Comparison of ENCODE assay signal across 13 cellular contexts in genomic region chr7:110386914-110387313, GRCh38.
DNase-seq lines count a peak whose midpoint lies in the region; ATAC-seq and TF ChIP-seq lines count a peak whose summit lies in the region.
"Had no signal": no experiment of that assay in that cellular context is flagged by ENCODE, and none has a peak within 500 bp of the region (broad histone marks: within the 10 kb centered on the region; RNA-seq: fewer than 3 reads in every experiment).

No MANE protein-coding gene starts in this region.

- no peak overlapping the region for H2BK12ac ChIP-seq in trophoblast cell (ENCODE audit: low read length)

- DNase-seq in GM23338 (ENCODE audit: low spot score) (peak; percentile 21), Panc1 (ENCODE audit: low read depth, low spot score) (peak; percentile 8), trophoblast cell (peak; percentile 86 to 90)
- no peak for DNase-seq in activated CD8-positive, alpha-beta T cell treated with anti-CD3 and anti-CD28 coated beads for 36 hours
- DNase-seq: activated CD4-positive, alpha-beta T cell treated with anti-CD3 and anti-CD28 coated beads for 4 hours; naive B cell; NCI-H748 treated with DMSO at 0.1 percent for 48 hours had no signal

- no peak overlapping the region for H3K27ac Mint-ChIP-seq in GM23338
- H3K27ac Mint-ChIP-seq in activated CD8-positive, alpha-beta T cell treated with anti-CD3 and anti-CD28 coated beads for 36 hours: no peak overlapping the region
- H3K27ac Mint-ChIP-seq: activated T-helper 2 cell treated with anti-CD3 and anti-CD28 coated beads, Interferon-gamma antibody, Interleukin-2, Interleukin-4, amounts not matched to agents 10 μg/mL and 5 μg/mL and 100 μg/mL, durations not matched to agents 14 hours and 24 hours and 36 hours; naive B cell had no signal

- H3K14ac ChIP-seq in trophoblast cell (ENCODE audit: low read length): no peak overlapping the region

- no peak overlapping the region for H4K91ac ChIP-seq in trophoblast cell (ENCODE audit: low read depth, low read length)

- POLR2A ChIA-PET in Panc1 (lab: Charles Lee): no interaction called here
- POLR2A ChIA-PET in activated CD8-positive, alpha-beta T cell treated with anti-CD3 and anti-CD28 coated beads for 36 hours (lab: Charles Lee): no interaction called here

- H4K12ac ChIP-seq in trophoblast cell (ENCODE audit: low read depth, low read length): no peak overlapping the region

- H3K79me1 ChIP-seq in trophoblast cell (ENCODE audit: low read length): no peaks in the 10 kb centered on the region

- no peak overlapping the region for H3K4ac ChIP-seq in trophoblast cell (ENCODE audit: low read depth, low read length)

- H3K36me3 Mint-ChIP-seq in GM23338 (ENCODE audit: low read depth): no peaks in the 10 kb centered on the region
- H3K36me3 Mint-ChIP-seq in activated CD8-positive, alpha-beta T cell treated with anti-CD3 and anti-CD28 coated beads for 36 hours (ENCODE audit: low read depth): no peaks in the 10 kb centered on the region
- H3K36me3 Mint-ChIP-seq: naive B cell had no signal

- in situ Hi-C loops in Panc1 (cut with HindIII; ENCODE audit: low pct_unique_long_range_greater_than_20kb, low sequenced_read_pairs): no loop called here

- peaks cover 41% of the 10 kb centered on the region for H3K4me1 Mint-ChIP-seq in GM23338
- no peaks in the 10 kb centered on the region for H3K4me1 Mint-ChIP-seq in activated CD8-positive, alpha-beta T cell treated with anti-CD3 and anti-CD28 coated beads for 36 hours (ENCODE audit: low read depth)
- H3K4me1 Mint-ChIP-seq: naive B cell had no signal

- H3K36me3 ChIP-seq in GM23338 (ENCODE audit: insufficient read depth): no peaks in the 10 kb centered on the region
- no peaks in the 10 kb centered on the region for H3K36me3 ChIP-seq in Panc1 (ENCODE audit: control insufficient read depth, insufficient read depth, low read length)
- H3K36me3 ChIP-seq in trophoblast cell (ENCODE audit: control insufficient read depth in 1 of 2, insufficient read depth in 2 of 2, low read length in 2 of 2): no peaks in the 10 kb centered on the region
- H3K36me3 ChIP-seq: thoracic aorta had no signal

- no peak overlapping the region for H2BK120ac ChIP-seq in trophoblast cell (ENCODE audit: insufficient read depth, low read length, poor library complexity)

- no peak overlapping the region for H3K4me3 ChIP-seq in GM23338
- H3K4me3 ChIP-seq in Panc1 (ENCODE audit: low read depth in 2 of 2, low read length in 2 of 2): no peak overlapping the region
- H3K4me3 ChIP-seq in trophoblast cell (ENCODE audit: low read depth, low read length): no peak overlapping the region
- H3K4me3 ChIP-seq: thoracic aorta had no signal

- H3K4me3 Mint-ChIP-seq in GM23338: no peak overlapping the region
- H3K4me3 Mint-ChIP-seq in activated CD8-positive, alpha-beta T cell treated with anti-CD3 and anti-CD28 coated beads for 36 hours: no peak overlapping the region
- H3K4me3 Mint-ChIP-seq: naive B cell had no signal

- no peak overlapping the region for H3K23ac ChIP-seq in trophoblast cell (ENCODE audit: low read length)

- peaks cover 4% of the 10 kb centered on the region for H3K27me3 Mint-ChIP-seq in GM23338 (ENCODE audit: insufficient read depth, low read depth, poor library complexity)
- peaks cover 1% of the 10 kb centered on the region for H3K27me3 Mint-ChIP-seq in activated CD8-positive, alpha-beta T cell treated with anti-CD3 and anti-CD28 coated beads for 36 hours
- H3K27me3 Mint-ChIP-seq: naive B cell had no signal

- H3K27ac ChIP-seq in GM23338 (ENCODE audit: low read depth) (no peak overlapping the region), Panc1 (ENCODE audit: low read length) (no peak overlapping the region), trophoblast cell (ENCODE audit: low read depth, low read length) (no peak overlapping the region)
- H3K27ac ChIP-seq: thoracic aorta had no signal

- H3K4me2 ChIP-seq in GM23338 (no peak overlapping the region), trophoblast cell (ENCODE audit: low read length) (peak overlapping the region; percentile 11)

- H2AK5ac ChIP-seq in trophoblast cell (ENCODE audit: low read length): no peak overlapping the region

- H3F3A ChIP-seq in GM23338 (replicated peaks; ENCODE audit: low read depth): no peaks in the 10 kb centered on the region

- CTCF ChIA-PET in Panc1 (lab: Charles Lee): no interaction called here
- CTCF ChIA-PET in activated CD8-positive, alpha-beta T cell treated with anti-CD3 and anti-CD28 coated beads for 36 hours (lab: Charles Lee): no interaction called here

- peaks cover 48% of the 10 kb centered on the region for H3K4me1 ChIP-seq in GM23338 (ENCODE audit: insufficient read depth)
- no peaks in the 10 kb centered on the region for H3K4me1 ChIP-seq in Panc1 (ENCODE audit: control insufficient read depth, insufficient read depth, low read length)
- peaks cover 0 to 4% of the 10 kb centered on the region in 2 experiments for H3K4me1 ChIP-seq in trophoblast cell (ENCODE audit: control insufficient read depth in 1 of 2, insufficient read depth in 2 of 2, low read length in 2 of 2)

- ATAC-seq in GM23338: no peak
- ATAC-seq in Panc1: no peak
- peak; percentile 29 for ATAC-seq in esophagus mucosa
- no peak for ATAC-seq in HG03439 (IDR thresholded peaks at IDR 0.05; ENCODE audit: unreplicated experiment)
- ATAC-seq in activated CD8-positive, alpha-beta T cell treated with anti-CD3 and anti-CD28 coated beads for 36 hours: no peak
- ATAC-seq in GM18870 (IDR thresholded peaks at IDR 0.05; ENCODE audit: unreplicated experiment): no peak
- no peak for ATAC-seq in HG02763 (IDR thresholded peaks at IDR 0.05; ENCODE audit: unreplicated experiment)

- no CpG with 5 or more reads among the region's 2 CpGs for WGBS in trophoblast cell (ENCODE audit: extremely low coverage, insufficient coverage, insufficient read length)

- H3K9me2 ChIP-seq in GM23338 (ENCODE audit: insufficient read depth): no peaks in the 10 kb centered on the region

- H3K9me3 ChIP-seq in Panc1 (ENCODE audit: control insufficient read depth, insufficient read depth, low read depth, low read length) (no peaks in the 10 kb centered on the region), trophoblast cell (ENCODE audit: insufficient read depth, low read depth, low read length) (no peaks in the 10 kb centered on the region)
- H3K9me3 ChIP-seq: thoracic aorta had no signal

- H4K20me1 ChIP-seq in GM23338 (replicated peaks; ENCODE audit: insufficient read depth): no peaks in the 10 kb centered on the region

- no peak overlapping the region for H2AFZ ChIP-seq in GM23338
- no peak overlapping the region for H2AFZ ChIP-seq in trophoblast cell (ENCODE audit: insufficient read depth, low read length, poor library complexity)

- BruUV-seq in Panc1 (replicated peaks; lab: Mats Ljungman, UMichigan): no TSS peak

- TF ChIP-seq CTCF in GM23338 (conservative IDR thresholded peaks at IDR 0.05; ENCODE audit: low read depth in 2 of 2): no peak
- TF ChIP-seq CTCF in Panc1 (IDR thresholded peaks at IDR 0.05): no peak
- no peak for TF ChIP-seq CTCF in activated CD8-positive, alpha-beta T cell treated with anti-CD3 and anti-CD28 coated beads for 36 hours (IDR thresholded peaks at IDR 0.05)

- H3K9me3 Mint-ChIP-seq in GM23338: no peaks in the 10 kb centered on the region
- no peaks in the 10 kb centered on the region for H3K9me3 Mint-ChIP-seq in activated CD8-positive, alpha-beta T cell treated with anti-CD3 and anti-CD28 coated beads for 36 hours
- H3K9me3 Mint-ChIP-seq: activated T-helper 2 cell treated with anti-CD3 and anti-CD28 coated beads, Interferon-gamma antibody, Interleukin-2, Interleukin-4, amounts not matched to agents 10 μg/mL and 5 μg/mL and 100 μg/mL, durations not matched to agents 14 hours and 24 hours and 36 hours had no signal

- H2BK5ac ChIP-seq in trophoblast cell (ENCODE audit: low read depth, low read length, poor library complexity): no peak overlapping the region

- no peak overlapping the region for H4K8ac ChIP-seq in trophoblast cell (ENCODE audit: low read depth, low read length)

- no peak overlapping the region for H3K18ac ChIP-seq in trophoblast cell (ENCODE audit: low read length)

- H3K79me2 ChIP-seq in GM23338 (replicated peaks; ENCODE audit: insufficient read depth) (no peaks in the 10 kb centered on the region), trophoblast cell (ENCODE audit: control insufficient read depth, insufficient read depth, low read length, poor library complexity) (no peaks in the 10 kb centered on the region)

- no peaks in the 10 kb centered on the region for H3K27me3 ChIP-seq in GM23338 (ENCODE audit: insufficient read depth)
- H3K27me3 ChIP-seq in Panc1 (ENCODE audit: control insufficient read depth, insufficient read depth, low read length): no peaks in the 10 kb centered on the region
- no peaks in the 10 kb centered on the region for H3K27me3 ChIP-seq in trophoblast cell (ENCODE audit: insufficient read depth, low read length)

- intact Hi-C loops in Panc1 (cut with micrococcal nuclease; ENCODE audit: unreplicated experiment): no loop called here
- intact Hi-C loops in activated CD8-positive, alpha-beta T cell treated with anti-CD3 and anti-CD28 coated beads for 36 hours (cut with micrococcal nuclease): no loop called here

- no peak overlapping the region for H3K9ac ChIP-seq in trophoblast cell (ENCODE audit: low read length)

TF ChIP-seq in GM23338, 12 proteins besides CTCF, POLR2A, EP300 and RAD21 (continues in another document):
- TF ChIP-seq STAT1 (IDR thresholded peaks at IDR 0.05; ENCODE audit: unreplicated experiment) (no peak), EZH2phosphoT487 (IDR thresholded peaks at IDR 0.05; ENCODE audit: unreplicated experiment) (no peak), NANOG (IDR thresholded peaks at IDR 0.05; ENCODE audit: borderline replicate concordance) (no peak), ETS1 (IDR thresholded peaks at IDR 0.05) (no peak), ZNF114 (CRISPR knock-in tag; IDR thresholded peaks at IDR 0.05) (no peak), EZH2 (IDR thresholded peaks at IDR 0.05; ENCODE audit: low read depth, unreplicated experiment) (no peak)
